Comparison of ENCODE assay signal across 17 cellular contexts in the genomic region with DNA sequence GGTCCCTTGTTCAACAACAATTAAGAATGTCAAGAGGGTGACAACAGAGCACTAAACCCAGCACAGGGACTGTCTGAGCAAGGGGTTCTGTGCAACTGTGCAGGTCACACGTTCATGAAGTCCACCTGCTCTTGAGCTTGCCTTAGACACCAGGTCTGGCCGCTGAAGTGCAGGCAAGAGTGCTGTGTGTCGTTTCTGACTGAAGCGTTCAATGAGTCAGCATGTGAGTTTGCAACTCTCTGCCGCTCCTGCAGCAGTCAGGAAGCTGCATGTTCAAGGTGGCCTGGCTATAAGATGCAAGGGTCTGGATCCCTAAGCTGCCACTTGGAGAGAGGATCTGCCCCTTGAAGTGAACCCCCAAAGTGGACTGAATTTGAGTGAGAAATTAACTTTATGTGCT.
DNase-seq lines count a peak whose midpoint lies in the region; ATAC-seq and TF ChIP-seq lines count a peak whose summit lies in the region.
"Had no signal": no experiment of that assay in that cellular context is flagged by ENCODE, and none has a peak within 500 bp of the region (broad histone marks: within the 10 kb centered on the region; RNA-seq: fewer than 3 reads in every experiment).

No MANE protein-coding gene starts in this region.

- H3K4me3 ChIP-seq in NB4 (ENCODE audit: low read depth, low read length) (no peak overlapping the region), choroid plexus epithelial cell (ENCODE audit: low read depth, low read length) (no peak overlapping the region)
- H3K4me3 ChIP-seq: GM12878 had no signal

- TF ChIP-seq POLR2A in NB4 (IDR thresholded peaks at IDR 0.05; ENCODE audit: extremely low read depth, insufficient read length), result no peak

- no peak for ATAC-seq in omental fat pad (ENCODE audit: low FRiP score)
- ATAC-seq: GM12878 had no signal

- no peak for TF ChIP-seq CTCF in NB4 (IDR thresholded peaks at IDR 0.05; ENCODE audit: low read depth, low read length)
- no peak for TF ChIP-seq CTCF in choroid plexus epithelial cell (conservative IDR thresholded peaks at IDR 0.05; ENCODE audit: low read depth, low read length)
- no peak for TF ChIP-seq CTCF in omental fat pad (IDR thresholded peaks at IDR 0.05)

- peak; percentile 17 for DNase-seq in H4 (ENCODE audit: low spot score)
- peak; percentile 11 for DNase-seq in NB4 (ENCODE audit: low read depth)
- peak; percentile 9 for DNase-seq in choroid plexus epithelial cell (ENCODE audit: low read depth)
- DNase-seq in NCI-H2196 (lab: John Stamatoyannopoulos, UW; ENCODE audit: unreplicated experiment), result no peak
- no peak for DNase-seq in omental fat pad (ENCODE audit: low spot score)
- DNase-seq in NCI-H510A (lab: John Stamatoyannopoulos, UW), result no peak
- DNase-seq in NCI-H1436 (lab: John Stamatoyannopoulos, UW), result no peak
- DNase-seq: Calu3; CD4-positive, alpha-beta memory T cell; DMS79; GDM1; Kasumi-1; NCI-H187 treated with DMSO at 0.1 percent for 48 hours; NCI-H2171; NCI-H446 treated with DMSO at 0.1 percent for 48 hours; Right ventricle myocardium superior had no signal

Comparison
In these comparisons a context has a peak if more than half of its experiments do, and no peak if none do; other contexts are left out.
1. DNase-seq: peak in H4 (single experiment), NB4 (single experiment) and choroid plexus epithelial cell (single experiment); none in NCI-H2196 (single experiment), omental fat pad (single experiment), NCI-H510A (single experiment) and NCI-H1436 (single experiment).